8 cellular contexts compared by ENCODE assay signal in genomic region chr5:179822444-179822990, GRCh38. TPM values are rescaled to one million over a fixed set of nuclear protein-coding genes. Genes with fewer than 3 reads are reported as not detected.
DNase-seq lines count a peak whose midpoint lies in the region; ATAC-seq and TF ChIP-seq lines count a peak whose summit lies in the region.

No MANE protein-coding gene starts in this region.

- 73% methylated on average over 8 of the region's 8 CpGs for WGBS in hepatocyte (ENCODE audit: low lambda C conversion rate, missing lambda C conversion rate)
- 79% methylated on average over 8 of the region's 8 CpGs for WGBS in smooth muscle cell (ENCODE audit: low lambda C conversion rate)

- H3K4me1 Mint-ChIP-seq in activated CD4-positive, alpha-beta memory T cell treated with anti-CD3 and anti-CD28 coated beads, Interleukin-2, amount 10 ng/mL, durations not matched to agents 7 days and 5 days: peaks cover 51% of the 10 kb centered on the region

- no peaks in the 10 kb centered on the region for H3K27me3 Mint-ChIP-seq in activated CD4-positive, alpha-beta memory T cell treated with anti-CD3 and anti-CD28 coated beads, Interleukin-2, amount 10 ng/mL, durations not matched to agents 7 days and 5 days

- H3K27ac ChIP-seq in hepatocyte: peak overlapping the region; percentile 99
- no peak overlapping the region for H3K27ac ChIP-seq in smooth muscle cell (ENCODE audit: low read depth)

- H3K4me2 ChIP-seq in hepatocyte (peak overlapping the region; percentile 95), smooth muscle cell (peak overlapping the region; percentile 96)

- H3K79me2 ChIP-seq in hepatocyte (peaks cover 48% of the 10 kb centered on the region), smooth muscle cell (ENCODE audit: low read depth) (peaks cover 29% of the 10 kb centered on the region)

- H3K9me3 ChIP-seq in HAP-1: no peaks in the 10 kb centered on the region
- H3K9me3 ChIP-seq in hepatocyte (ENCODE audit: low read depth): no peaks in the 10 kb centered on the region
- no peaks in the 10 kb centered on the region for H3K9me3 ChIP-seq in smooth muscle cell (replicated peaks; ENCODE audit: low read depth)

- peak overlapping the region; percentile 40 for H3K27ac Mint-ChIP-seq in activated CD4-positive, alpha-beta memory T cell treated with anti-CD3 and anti-CD28 coated beads, Interleukin-2, amount 10 ng/mL, durations not matched to agents 7 days and 5 days

- ATAC-seq in HG02884 (IDR thresholded peaks at IDR 0.05; ENCODE audit: unreplicated experiment) (no peak), GM18498 (IDR thresholded peaks at IDR 0.05; ENCODE audit: unreplicated experiment) (no peak)

- H3K36me3 Mint-ChIP-seq in activated CD4-positive, alpha-beta memory T cell treated with anti-CD3 and anti-CD28 coated beads, Interleukin-2, amount 10 ng/mL, durations not matched to agents 7 days and 5 days (ENCODE audit: low read depth): peaks cover 63% of the 10 kb centered on the region

- no peaks in the 10 kb centered on the region for H3K27me3 ChIP-seq in HAP-1 (ENCODE audit: low read depth)
- H3K27me3 ChIP-seq in hepatocyte: no peaks in the 10 kb centered on the region
- no peaks in the 10 kb centered on the region for H3K27me3 ChIP-seq in smooth muscle cell (ENCODE audit: low read depth)

- H3K9ac ChIP-seq in smooth muscle cell (ENCODE audit: low read depth): no peak overlapping the region

- H3K9me2 ChIP-seq in hepatocyte (replicated peaks; ENCODE audit: insufficient read depth): no peaks in the 10 kb centered on the region

- peaks cover 34% of the 10 kb centered on the region for H3K4me1 ChIP-seq in HAP-1
- peaks cover 55% of the 10 kb centered on the region for H3K4me1 ChIP-seq in hepatocyte (ENCODE audit: insufficient read depth)
- peaks cover 33% of the 10 kb centered on the region for H3K4me1 ChIP-seq in smooth muscle cell (ENCODE audit: low read depth)

- CTCF ChIA-PET in activated CD4-positive, alpha-beta memory T cell treated with anti-CD3 and anti-CD28 coated beads, Interleukin-2, amount 10 ng/mL, durations not matched to agents 7 days and 5 days (lab: Charles Lee): interaction anchor here (1.0 to 1.3 kb wide), 3 partner anchors 15 to 55 kb away, joined by 3 to 4 read pairs (median 3); no protein-coding TSS in a partner anchor

- no peak overlapping the region for H2AFZ ChIP-seq in hepatocyte
- H2AFZ ChIP-seq in smooth muscle cell (ENCODE audit: low read depth): no peak overlapping the region

- H4K20me1 ChIP-seq in hepatocyte (ENCODE audit: insufficient read depth, poor library complexity, severe bottlenecking) (peaks cover 62% of the 10 kb centered on the region), smooth muscle cell (ENCODE audit: low read depth) (peaks cover 64% of the 10 kb centered on the region)

- H3F3A ChIP-seq in smooth muscle cell (ENCODE audit: low read depth): peaks cover 20% of the 10 kb centered on the region

- no peaks in the 10 kb centered on the region for H3K9me3 Mint-ChIP-seq in activated CD4-positive, alpha-beta memory T cell treated with anti-CD3 and anti-CD28 coated beads, Interleukin-2, amount 10 ng/mL, durations not matched to agents 7 days and 5 days

- POLR2A ChIA-PET in activated CD4-positive, alpha-beta memory T cell treated with anti-CD3 and anti-CD28 coated beads, Interleukin-2, amount 10 ng/mL, durations not matched to agents 7 days and 5 days (lab: Charles Lee): interaction anchor here (0.6 to 2.7 kb wide), 9 partner anchors 8 to 91 kb away, joined by 3 to 19 read pairs (median 4); partner anchors contain the start of gene MRNIP

- in situ Hi-C loops in HAP-1 (cut with MboI; ENCODE audit: low sequenced_read_pairs): no loop called here

- H3K4me3 ChIP-seq in HAP-1 (peak overlapping the region; percentile 55), hepatocyte (peak overlapping the region; percentile 79), smooth muscle cell (peak overlapping the region; percentile 95)

- DNase-seq in HAP-1 (ENCODE audit: low spot score in 2 of 2) (no peak), hepatocyte (ENCODE audit: low spot score) (no peak), smooth muscle cell (lab: John Stamatoyannopoulos, UW; ENCODE audit: unreplicated experiment) (no peak)
- DNase-seq in activated CD4-positive, alpha-beta memory T cell treated with anti-CD3 and anti-CD28 coated beads, Interleukin-2, amount 10 ng/mL, durations not matched to agents 7 days and 5 days: no peak
- DNase-seq in stimulated activated CD4-positive, alpha-beta T cell treated with anti-CD3 and anti-CD28 coated beads, Interleukin-2, amount 100 ng/mL, for 48 hours: no peak
- no peak for DNase-seq in effector CD8-positive, alpha-beta T cell (lab: John Stamatoyannopoulos, UW)

- no peak for TF ChIP-seq CTCF in hepatocyte (IDR thresholded peaks at IDR 0.05; ENCODE audit: poor library complexity)
- TF ChIP-seq CTCF in smooth muscle cell (IDR thresholded peaks at IDR 0.05; ENCODE audit: borderline replicate concordance, insufficient read depth, poor library complexity, severe bottlenecking): no peak

- H3K4me3 Mint-ChIP-seq in activated CD4-positive, alpha-beta memory T cell treated with anti-CD3 and anti-CD28 coated beads, Interleukin-2, amount 10 ng/mL, durations not matched to agents 7 days and 5 days: peak overlapping the region; percentile 93

- H3K36me3 ChIP-seq in HAP-1 (replicated peaks) (peaks cover 61% of the 10 kb centered on the region), hepatocyte (replicated peaks; ENCODE audit: insufficient read depth, low read depth) (no peaks in the 10 kb centered on the region), smooth muscle cell (ENCODE audit: low read depth) (peaks cover 5% of the 10 kb centered on the region)

RNA-seq across cellular contexts. Expression of gene SQSTM1, which starts 1.8 kb away (rescaled TPM):
- 100 to 1,000 TPM; 178 to 183 TPM for total RNA-seq in activated CD4-positive, alpha-beta memory T cell treated with anti-CD3 and anti-CD28 coated beads, Interleukin-2, amount 10 ng/mL, durations not matched to agents 7 days and 5 days
- 372 and 402 TPM in 2 replicates for total RNA-seq in hepatocyte
- 641 and 727 TPM in 2 replicates for polyA plus RNA-seq in hepatocyte
- total RNA-seq in smooth muscle cell: 114 and 129 TPM in 2 replicates
- 159 and 262 TPM in 2 replicates for polyA plus RNA-seq in smooth muscle cell

RNA-seq across cellular contexts. Expression of gene MGAT4B, which starts 15.9 kb away (rescaled TPM):
- total RNA-seq in activated CD4-positive, alpha-beta memory T cell treated with anti-CD3 and anti-CD28 coated beads, Interleukin-2, amount 10 ng/mL, durations not matched to agents 7 days and 5 days: 10 to 100 TPM; 94.8 to 95.7 TPM
- 132 and 159 TPM in 2 replicates for total RNA-seq in hepatocyte
- 233 and 243 TPM in 2 replicates for polyA plus RNA-seq in hepatocyte
- total RNA-seq in smooth muscle cell: 60.0 and 60.6 TPM in 2 replicates
- polyA plus RNA-seq in smooth muscle cell: 121 and 140 TPM in 2 replicates

RNA-seq across cellular contexts. Expression of gene LTC4S, which starts 28.7 kb away (rescaled TPM):
- 1 to 10 TPM; 2.1 to 3.3 TPM for total RNA-seq in activated CD4-positive, alpha-beta memory T cell treated with anti-CD3 and anti-CD28 coated beads, Interleukin-2, amount 10 ng/mL, durations not matched to agents 7 days and 5 days
- total RNA-seq in hepatocyte (0.72 TPM in 1 of 2 replicates, not detected in the other), smooth muscle cell (not detected in 2 replicates)
- polyA plus RNA-seq in hepatocyte (3.7 and 6.5 TPM in 2 replicates), smooth muscle cell (0.83 TPM in 1 of 2 replicates, not detected in the other)

RNA-seq across cellular contexts. Expression of gene MRNIP, which starts 36.1 kb away (rescaled TPM):
- 10 to 100 TPM; 17.0 to 19.5 TPM for total RNA-seq in activated CD4-positive, alpha-beta memory T cell treated with anti-CD3 and anti-CD28 coated beads, Interleukin-2, amount 10 ng/mL, durations not matched to agents 7 days and 5 days
- total RNA-seq in hepatocyte (11.2 and 21.2 TPM in 2 replicates), smooth muscle cell (16.5 and 22.8 TPM in 2 replicates)
- polyA plus RNA-seq in hepatocyte (28.5 and 51.6 TPM in 2 replicates), smooth muscle cell (11.9 and 19.9 TPM in 2 replicates)
